ENCODE assay signal across 8 cellular contexts in genomic region chr12:51371295-51371953, GRCh38. TPM values are rescaled to one million over a fixed set of nuclear protein-coding genes. Genes with fewer than 3 reads are reported as not detected.
DNase-seq lines count a peak whose midpoint lies in the region; TF ChIP-seq lines count a peak whose summit lies in the region.

No MANE protein-coding gene starts in this region.

- TF ChIP-seq CTCF in coronary artery (IDR thresholded peaks at IDR 0.05) (no peak), vagina (IDR thresholded peaks at IDR 0.05) (no peak)

- no peaks in the 10 kb centered on the region for H3K36me3 ChIP-seq in vagina

- TF ChIP-seq POLR2A in vagina (IDR thresholded peaks at IDR 0.05): no peak

- H3K4me3 ChIP-seq in coronary artery (peak overlapping the region; percentile 28), vagina (no peak overlapping the region)

- no peaks in the 10 kb centered on the region for H3K9me3 ChIP-seq in vagina

- H3K27ac ChIP-seq in coronary artery (peak overlapping the region; percentile 15 to 69), vagina (peak overlapping the region; percentile 20)

- H3K4me1 ChIP-seq in vagina: peaks cover 11% of the 10 kb centered on the region

- intact Hi-C loops in vagina (cut with DNase I): no loop called here

- DNase-seq in ELF-1 (ENCODE audit: low read depth, low spot score): peak; percentile 98
- peak; percentile 40 for DNase-seq in NCI-H2227 (lab: John Stamatoyannopoulos, UW; ENCODE audit: unreplicated experiment)
- peak; percentile 84 for DNase-seq in coronary artery (ENCODE audit: low spot score)
- DNase-seq in medulla oblongata (ENCODE audit: extremely low spot score): peak; percentile 61
- no peak for DNase-seq in vagina (ENCODE audit: extremely low spot score in 2 of 2)
- no peak for DNase-seq in globus pallidus (ENCODE audit: low spot score)
- no peak for DNase-seq in NCI-H1048 (lab: John Stamatoyannopoulos, UW)
- DNase-seq in inferior parietal cortex (ENCODE audit: extremely low spot score): no peak

- H3K27me3 ChIP-seq in vagina: no peaks in the 10 kb centered on the region

RNA-seq across cellular contexts. Expression of gene GALNT6, which starts 19.8 kb away (rescaled TPM):
- total RNA-seq in vagina: 12.5 TPM

RNA-seq across cellular contexts. Expression of gene CELA1, which starts 24.9 kb away (rescaled TPM):
- total RNA-seq in vagina: not detected

RNA-seq across cellular contexts. Expression of gene BIN2, which starts 47.5 kb away (rescaled TPM):
- total RNA-seq in vagina: 6.4 TPM

RNA-seq across cellular contexts. Expression of gene SLC4A8, which starts 53.2 kb away (rescaled TPM):
- 0.74 TPM for total RNA-seq in vagina

Comparison
In these comparisons a context has a peak if more than half of its experiments do, and no peak if none do; other contexts are left out.
1. DNase-seq: peak in ELF-1 (single experiment), NCI-H2227 (single experiment), coronary artery (single experiment) and medulla oblongata (single experiment); none in vagina (0 of 2), globus pallidus (single experiment), NCI-H1048 (single experiment) and inferior parietal cortex (single experiment).